ENCODE assay signal across 1 cellular context in the genomic region with DNA sequence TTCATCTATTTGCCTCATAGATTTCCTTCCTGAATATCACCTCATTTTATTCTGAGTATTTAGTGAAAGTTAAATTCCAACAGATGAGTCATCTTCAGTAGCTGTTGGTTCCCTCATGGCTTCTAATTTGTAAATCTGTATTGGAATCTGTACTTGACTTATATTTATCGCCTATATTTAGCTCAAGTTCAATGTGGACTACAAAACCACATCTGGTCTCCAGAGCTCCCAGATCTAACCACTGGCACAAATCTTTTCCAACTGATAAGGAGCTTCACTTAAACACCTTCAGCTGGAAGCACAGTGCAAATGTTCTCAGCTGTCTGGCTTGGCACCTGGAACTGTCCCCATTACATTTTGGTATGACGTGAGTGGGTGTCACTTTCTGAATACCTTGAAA.
TF ChIP-seq lines count a peak whose summit lies in the region.

No MANE protein-coding gene starts in this region.

TF ChIP-seq in HepG2, 621 proteins besides CTCF, POLR2A, EP300 and RAD21 (continued from another document):
- TF ChIP-seq, protein P1, sequence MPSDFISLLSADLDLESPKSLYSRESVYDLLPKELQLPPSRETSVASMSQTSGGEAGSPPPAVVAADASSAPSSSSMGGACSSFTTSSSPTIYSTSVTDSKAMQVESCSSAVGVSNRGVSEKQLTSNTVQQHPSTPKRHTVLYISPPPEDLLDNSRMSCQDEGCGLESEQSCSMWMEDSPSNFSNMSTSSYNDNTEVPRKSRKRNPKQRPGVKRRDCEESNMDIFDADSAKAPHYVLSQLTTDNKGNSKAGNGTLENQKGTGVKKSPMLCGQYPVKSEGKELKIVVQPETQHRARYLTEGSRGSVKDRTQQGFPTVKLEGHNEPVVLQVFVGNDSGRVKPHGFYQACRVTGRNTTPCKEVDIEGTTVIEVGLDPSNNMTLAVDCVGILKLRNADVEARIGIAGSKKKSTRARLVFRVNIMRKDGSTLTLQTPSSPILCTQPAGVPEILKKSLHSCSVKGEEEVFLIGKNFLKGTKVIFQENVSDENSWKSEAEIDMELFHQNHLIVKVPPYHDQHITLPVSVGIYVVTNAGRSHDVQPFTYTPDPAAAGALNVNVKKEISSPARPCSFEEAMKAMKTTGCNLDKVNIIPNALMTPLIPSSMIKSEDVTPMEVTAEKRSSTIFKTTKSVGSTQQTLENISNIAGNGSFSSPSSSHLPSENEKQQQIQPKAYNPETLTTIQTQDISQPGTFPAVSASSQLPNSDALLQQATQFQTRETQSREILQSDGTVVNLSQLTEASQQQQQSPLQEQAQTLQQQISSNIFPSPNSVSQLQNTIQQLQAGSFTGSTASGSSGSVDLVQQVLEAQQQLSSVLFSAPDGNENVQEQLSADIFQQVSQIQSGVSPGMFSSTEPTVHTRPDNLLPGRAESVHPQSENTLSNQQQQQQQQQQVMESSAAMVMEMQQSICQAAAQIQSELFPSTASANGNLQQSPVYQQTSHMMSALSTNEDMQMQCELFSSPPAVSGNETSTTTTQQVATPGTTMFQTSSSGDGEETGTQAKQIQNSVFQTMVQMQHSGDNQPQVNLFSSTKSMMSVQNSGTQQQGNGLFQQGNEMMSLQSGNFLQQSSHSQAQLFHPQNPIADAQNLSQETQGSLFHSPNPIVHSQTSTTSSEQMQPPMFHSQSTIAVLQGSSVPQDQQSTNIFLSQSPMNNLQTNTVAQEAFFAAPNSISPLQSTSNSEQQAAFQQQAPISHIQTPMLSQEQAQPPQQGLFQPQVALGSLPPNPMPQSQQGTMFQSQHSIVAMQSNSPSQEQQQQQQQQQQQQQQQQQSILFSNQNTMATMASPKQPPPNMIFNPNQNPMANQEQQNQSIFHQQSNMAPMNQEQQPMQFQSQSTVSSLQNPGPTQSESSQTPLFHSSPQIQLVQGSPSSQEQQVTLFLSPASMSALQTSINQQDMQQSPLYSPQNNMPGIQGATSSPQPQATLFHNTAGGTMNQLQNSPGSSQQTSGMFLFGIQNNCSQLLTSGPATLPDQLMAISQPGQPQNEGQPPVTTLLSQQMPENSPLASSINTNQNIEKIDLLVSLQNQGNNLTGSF (CRISPR knock-in tag; IDR thresholded peaks at IDR 0.05), result no peak
- TF ChIP-seq ZNF557 (CRISPR knock-in tag; IDR thresholded peaks at IDR 0.05), result no peak
- TF ChIP-seq FOXK1 (CRISPR knock-in tag; IDR thresholded peaks at IDR 0.05; ENCODE audit: borderline replicate concordance, low read depth), result no peak
- TF ChIP-seq EHMT2 (IDR thresholded peaks at IDR 0.05; ENCODE audit: borderline replicate concordance, low read depth, low read length), result no peak
- TF ChIP-seq, protein P2, sequence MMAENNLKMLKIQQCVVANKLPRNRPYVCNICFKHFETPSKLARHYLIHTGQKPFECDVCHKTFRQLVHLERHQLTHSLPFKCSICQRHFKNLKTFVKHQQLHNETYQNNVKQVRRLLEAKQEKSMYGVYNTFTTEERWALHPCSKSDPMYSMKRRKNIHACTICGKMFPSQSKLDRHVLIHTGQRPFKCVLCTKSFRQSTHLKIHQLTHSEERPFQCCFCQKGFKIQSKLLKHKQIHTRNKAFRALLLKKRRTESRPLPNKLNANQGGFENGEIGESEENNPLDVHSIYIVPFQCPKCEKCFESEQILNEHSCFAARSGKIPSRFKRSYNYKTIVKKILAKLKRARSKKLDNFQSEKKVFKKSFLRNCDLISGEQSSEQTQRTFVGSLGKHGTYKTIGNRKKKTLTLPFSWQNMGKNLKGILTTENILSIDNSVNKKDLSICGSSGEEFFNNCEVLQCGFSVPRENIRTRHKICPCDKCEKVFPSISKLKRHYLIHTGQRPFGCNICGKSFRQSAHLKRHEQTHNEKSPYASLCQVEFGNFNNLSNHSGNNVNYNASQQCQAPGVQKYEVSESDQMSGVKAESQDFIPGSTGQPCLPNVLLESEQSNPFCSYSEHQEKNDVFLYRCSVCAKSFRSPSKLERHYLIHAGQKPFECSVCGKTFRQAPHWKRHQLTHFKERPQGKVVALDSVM (CRISPR knock-in tag; IDR thresholded peaks at IDR 0.05), result no peak
- no peak for TF ChIP-seq ZNF598 (CRISPR knock-in tag; IDR thresholded peaks at IDR 0.05; ENCODE audit: borderline replicate concordance)
- TF ChIP-seq PCBP1 (IDR thresholded peaks at IDR 0.05; ENCODE audit: borderline replicate concordance, low read depth, low read length), result no peak
- no peak for TF ChIP-seq DNMT1 (CRISPR knock-in tag; IDR thresholded peaks at IDR 0.05)
- no peak for TF ChIP-seq ZNF616 (CRISPR knock-in tag; IDR thresholded peaks at IDR 0.05; ENCODE audit: low read depth)
- no peak for TF ChIP-seq ZFP1 (CRISPR knock-in tag; IDR thresholded peaks at IDR 0.05)
- no peak for TF ChIP-seq MYC (CRISPR knock-in tag; IDR thresholded peaks at IDR 0.05; ENCODE audit: borderline replicate concordance)
- TF ChIP-seq, protein P3, sequence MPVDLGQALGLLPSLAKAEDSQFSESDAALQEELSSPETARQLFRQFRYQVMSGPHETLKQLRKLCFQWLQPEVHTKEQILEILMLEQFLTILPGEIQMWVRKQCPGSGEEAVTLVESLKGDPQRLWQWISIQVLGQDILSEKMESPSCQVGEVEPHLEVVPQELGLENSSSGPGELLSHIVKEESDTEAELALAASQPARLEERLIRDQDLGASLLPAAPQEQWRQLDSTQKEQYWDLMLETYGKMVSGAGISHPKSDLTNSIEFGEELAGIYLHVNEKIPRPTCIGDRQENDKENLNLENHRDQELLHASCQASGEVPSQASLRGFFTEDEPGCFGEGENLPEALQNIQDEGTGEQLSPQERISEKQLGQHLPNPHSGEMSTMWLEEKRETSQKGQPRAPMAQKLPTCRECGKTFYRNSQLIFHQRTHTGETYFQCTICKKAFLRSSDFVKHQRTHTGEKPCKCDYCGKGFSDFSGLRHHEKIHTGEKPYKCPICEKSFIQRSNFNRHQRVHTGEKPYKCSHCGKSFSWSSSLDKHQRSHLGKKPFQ (CRISPR knock-in tag; IDR thresholded peaks at IDR 0.05; ENCODE audit: insufficient replicate concordance), result no peak
- TF ChIP-seq, protein P4, sequence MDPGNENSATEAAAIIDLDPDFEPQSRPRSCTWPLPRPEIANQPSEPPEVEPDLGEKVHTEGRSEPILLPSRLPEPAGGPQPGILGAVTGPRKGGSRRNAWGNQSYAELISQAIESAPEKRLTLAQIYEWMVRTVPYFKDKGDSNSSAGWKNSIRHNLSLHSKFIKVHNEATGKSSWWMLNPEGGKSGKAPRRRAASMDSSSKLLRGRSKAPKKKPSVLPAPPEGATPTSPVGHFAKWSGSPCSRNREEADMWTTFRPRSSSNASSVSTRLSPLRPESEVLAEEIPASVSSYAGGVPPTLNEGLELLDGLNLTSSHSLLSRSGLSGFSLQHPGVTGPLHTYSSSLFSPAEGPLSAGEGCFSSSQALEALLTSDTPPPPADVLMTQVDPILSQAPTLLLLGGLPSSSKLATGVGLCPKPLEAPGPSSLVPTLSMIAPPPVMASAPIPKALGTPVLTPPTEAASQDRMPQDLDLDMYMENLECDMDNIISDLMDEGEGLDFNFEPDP (CRISPR knock-in tag; conservative IDR thresholded peaks at IDR 0.05), result no peak
- TF ChIP-seq YEATS4 (CRISPR knock-in tag; IDR thresholded peaks at IDR 0.05; ENCODE audit: borderline replicate concordance), result no peak
- TF ChIP-seq, protein P5, sequence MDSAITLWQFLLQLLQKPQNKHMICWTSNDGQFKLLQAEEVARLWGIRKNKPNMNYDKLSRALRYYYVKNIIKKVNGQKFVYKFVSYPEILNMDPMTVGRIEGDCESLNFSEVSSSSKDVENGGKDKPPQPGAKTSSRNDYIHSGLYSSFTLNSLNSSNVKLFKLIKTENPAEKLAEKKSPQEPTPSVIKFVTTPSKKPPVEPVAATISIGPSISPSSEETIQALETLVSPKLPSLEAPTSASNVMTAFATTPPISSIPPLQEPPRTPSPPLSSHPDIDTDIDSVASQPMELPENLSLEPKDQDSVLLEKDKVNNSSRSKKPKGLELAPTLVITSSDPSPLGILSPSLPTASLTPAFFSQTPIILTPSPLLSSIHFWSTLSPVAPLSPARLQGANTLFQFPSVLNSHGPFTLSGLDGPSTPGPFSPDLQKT (CRISPR knock-in tag; IDR thresholded peaks at IDR 0.05; ENCODE audit: borderline replicate concordance), result no peak
- TF ChIP-seq, protein P6, sequence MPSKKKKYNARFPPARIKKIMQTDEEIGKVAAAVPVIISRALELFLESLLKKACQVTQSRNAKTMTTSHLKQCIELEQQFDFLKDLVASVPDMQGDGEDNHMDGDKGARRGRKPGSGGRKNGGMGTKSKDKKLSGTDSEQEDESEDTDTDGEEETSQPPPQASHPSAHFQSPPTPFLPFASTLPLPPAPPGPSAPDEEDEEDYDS (CRISPR knock-in tag; IDR thresholded peaks at IDR 0.05), result no peak
